Comparison of ENCODE assay signal across 17 cellular contexts in genomic region chr11:15579287-15580001, GRCh38.
"Had no signal": no experiment of that assay in that cellular context is flagged by ENCODE, and none has a peak within 500 bp of the region (broad histone marks: within the 10 kb centered on the region; RNA-seq: fewer than 3 reads in every experiment).

No MANE protein-coding gene starts in this region.

- H3K4me1 ChIP-seq: breast epithelium, colonic mucosa, left lung, transverse colon, uterus had no signal

- DNase-seq: activated naive CD8-positive, alpha-beta T cell treated with anti-CD3 and anti-CD28 coated beads for 36 hours; activated T-cell treated with anti-CD3 and anti-CD28 coated beads, Interleukin-2, amount 50 U/mL, for 1 hour; colonic mucosa; foreskin fibroblast; kidney; left lung; nephron progenitor cell; nucleus accumbens; right lobe of liver; stimulated activated CD4-positive, alpha-beta T cell treated with anti-CD3 and anti-CD28 coated beads, Interleukin-2, amount 100 ng/mL, for 48 hours; stimulated activated CD8-positive, alpha-beta memory T cell treated with anti-CD3 and anti-CD28 coated beads, Interleukin-4, amount 100 ng/mL, for 48 hours; stimulated activated naive B cell treated with anti-CD40 and anti-IgM and Interleukin-4, amounts not matched to agents 10 μg/mL and 1 μg/mL and 100 μg/mL, for 72 hours; transverse colon; uterus had no signal

- H3K4me1 Mint-ChIP-seq: activated naive CD8-positive, alpha-beta T cell treated with anti-CD3 and anti-CD28 coated beads for 36 hours; stimulated activated naive B cell treated with anti-CD40 and anti-IgM and Interleukin-4, amounts not matched to agents 10 μg/mL and 1 μg/mL and 100 μg/mL, for 72 hours had no signal

- ATAC-seq: stimulated activated naive B cell treated with anti-CD40 and anti-IgM and Interleukin-4, amounts not matched to agents 10 μg/mL and 1 μg/mL and 100 μg/mL, for 72 hours; WTC11 had no signal

- H3K27ac ChIP-seq: breast epithelium, colonic mucosa, transverse colon, uterus had no signal

- H3K4me3 Mint-ChIP-seq: activated naive CD8-positive, alpha-beta T cell treated with anti-CD3 and anti-CD28 coated beads for 36 hours; nephron progenitor cell; stimulated activated naive B cell treated with anti-CD40 and anti-IgM and Interleukin-4, amounts not matched to agents 10 μg/mL and 1 μg/mL and 100 μg/mL, for 72 hours; WTC11 had no signal

- H3K27me3 Mint-ChIP-seq: activated naive CD8-positive, alpha-beta T cell treated with anti-CD3 and anti-CD28 coated beads for 36 hours; stimulated activated naive B cell treated with anti-CD40 and anti-IgM and Interleukin-4, amounts not matched to agents 10 μg/mL and 1 μg/mL and 100 μg/mL, for 72 hours had no signal

- H3K27me3 ChIP-seq: breast epithelium, colonic mucosa, left lung, right lobe of liver, transverse colon, uterus had no signal

- H3K36me3 Mint-ChIP-seq: activated naive CD8-positive, alpha-beta T cell treated with anti-CD3 and anti-CD28 coated beads for 36 hours; stimulated activated naive B cell treated with anti-CD40 and anti-IgM and Interleukin-4, amounts not matched to agents 10 μg/mL and 1 μg/mL and 100 μg/mL, for 72 hours; WTC11 had no signal

- H3K4me3 ChIP-seq: breast epithelium, colonic mucosa, left lung, right lobe of liver, smooth muscle cell, transverse colon, uterus had no signal

- H3K4me2 ChIP-seq: smooth muscle cell had no signal

- H3K27ac Mint-ChIP-seq: activated naive CD8-positive, alpha-beta T cell treated with anti-CD3 and anti-CD28 coated beads for 36 hours; nephron progenitor cell; stimulated activated naive B cell treated with anti-CD40 and anti-IgM and Interleukin-4, amounts not matched to agents 10 μg/mL and 1 μg/mL and 100 μg/mL, for 72 hours; WTC11 had no signal

- H3K36me3 ChIP-seq: breast epithelium, colonic mucosa, left lung, right lobe of liver, transverse colon, uterus had no signal

- H3K9me3 Mint-ChIP-seq: activated naive CD8-positive, alpha-beta T cell treated with anti-CD3 and anti-CD28 coated beads for 36 hours; nephron progenitor cell; stimulated activated naive B cell treated with anti-CD40 and anti-IgM and Interleukin-4, amounts not matched to agents 10 μg/mL and 1 μg/mL and 100 μg/mL, for 72 hours; WTC11 had no signal

- H3K9me3 ChIP-seq: breast epithelium, colonic mucosa, left lung, right lobe of liver, transverse colon, uterus had no signal
